ENCODE assay signal across 22 cellular contexts in genomic region chr19:33861950-33862349, GRCh38.
DNase-seq lines count a peak whose midpoint lies in the region; ATAC-seq and TF ChIP-seq lines count a peak whose summit lies in the region.
"Had no signal": no experiment of that assay in that cellular context is flagged by ENCODE, and none has a peak within 500 bp of the region (broad histone marks: within the 10 kb centered on the region; RNA-seq: fewer than 3 reads in every experiment).

No MANE protein-coding gene starts in this region.

- H3K27ac Mint-ChIP-seq in osteocyte (ENCODE audit: unreplicated experiment) (no peak overlapping the region), type B pancreatic cell (no peak overlapping the region), neural progenitor cell (no peak overlapping the region)
- H3K27ac Mint-ChIP-seq: B cell; CD14-positive monocyte; CD4-positive, alpha-beta T cell; CD8-positive, alpha-beta memory T cell; GM23338; HFFc6 had no signal

- POLR2A ChIA-PET in HEK293 (lab: Yijun Ruan, JAX), result no interaction called here

- no peak for DNase-seq in cardiac muscle cell (ENCODE audit: low read depth in 1 of 2, low spot score in 1 of 2)
- no peak for DNase-seq in Right ventricle myocardium superior
- DNase-seq in osteocyte (ENCODE audit: extremely low spot score, unreplicated experiment), result peak; percentile 25
- peak; percentile 25 for DNase-seq in type B pancreatic cell (ENCODE audit: extremely low spot score, unreplicated experiment)
- DNase-seq in SIG-M5 treated with dmso at 0.1 percent for 504 hours (lab: John Stamatoyannopoulos, UW; ENCODE audit: unreplicated experiment), result no peak
- no peak for DNase-seq in neural progenitor cell (ENCODE audit: low spot score)
- DNase-seq: CD4-positive, alpha-beta T cell; CD8-positive, alpha-beta memory T cell; DMS 273 treated with DMSO at 0.1 percent for 48 hours; DMS79; EL; GDM1; H9; HFFc6 had no signal

- H3K9me3 ChIP-seq in cardiac muscle cell (ENCODE audit: low read depth) (no peaks in the 10 kb centered on the region), HEK293 (ENCODE audit: control insufficient read depth, insufficient read depth, low read depth, low read length) (no peaks in the 10 kb centered on the region), neural progenitor cell (ENCODE audit: low read depth) (no peaks in the 10 kb centered on the region)
- H3K9me3 ChIP-seq: BLaER1 treated with 17β-estradiol and CSF1 and Interleukin-3, amounts not matched to agents 10 nM and 100 nM had no signal

- H3K4me2 ChIP-seq in neural progenitor cell, result no peak overlapping the region
- H3K4me2 ChIP-seq: BLaER1 treated with 17β-estradiol and CSF1 and Interleukin-3, amounts not matched to agents 10 nM and 100 nM; GM23338 had no signal

- H3K9ac ChIP-seq in neural progenitor cell, result no peak overlapping the region
- H3K9ac ChIP-seq: BLaER1 treated with 17β-estradiol and CSF1 and Interleukin-3, amounts not matched to agents 10 nM and 100 nM had no signal

- H3K36me3 ChIP-seq in cardiac muscle cell (no peaks in the 10 kb centered on the region), HEK293 (ENCODE audit: control insufficient read depth in 2 of 2, insufficient read depth in 1 of 2, low read length in 2 of 2) (no peaks in the 10 kb centered on the region; a peak in 1 of 3 replicates), neural progenitor cell (no peaks in the 10 kb centered on the region)
- H3K36me3 ChIP-seq: BLaER1 treated with 17β-estradiol and CSF1 and Interleukin-3, amounts not matched to agents 10 nM and 100 nM had no signal

- H3K36me3 Mint-ChIP-seq in osteocyte (ENCODE audit: unreplicated experiment) (no peaks in the 10 kb centered on the region), type B pancreatic cell (no peaks in the 10 kb centered on the region), neural progenitor cell (no peaks in the 10 kb centered on the region)
- H3K36me3 Mint-ChIP-seq: CD14-positive monocyte; CD8-positive, alpha-beta memory T cell had no signal

- H3K4me3 ChIP-seq in cardiac muscle cell (no peak overlapping the region), HEK293 (ENCODE audit: low read depth, low read length) (no peak overlapping the region), neural progenitor cell (no peak overlapping the region)
- H3K4me3 ChIP-seq: BLaER1 treated with 17β-estradiol and CSF1 and Interleukin-3, amounts not matched to agents 10 nM and 100 nM; GM23338 had no signal

- intact Hi-C loops in Right ventricle myocardium superior (cut with DNase I), result no loop called here

- H3F3A ChIP-seq in neural progenitor cell (ENCODE audit: low read depth), result no peaks in the 10 kb centered on the region

- H3K4me3 Mint-ChIP-seq in osteocyte (ENCODE audit: unreplicated experiment) (no peak overlapping the region), type B pancreatic cell (no peak overlapping the region), neural progenitor cell (no peak overlapping the region)
- H3K4me3 Mint-ChIP-seq: B cell; CD14-positive monocyte; CD4-positive, alpha-beta T cell; CD8-positive, alpha-beta memory T cell; GM23338; H9; HFFc6 had no signal

- H3K27me3 Mint-ChIP-seq in osteocyte (ENCODE audit: unreplicated experiment), result peaks cover 2% of the 10 kb centered on the region
- peaks cover 3% of the 10 kb centered on the region for H3K27me3 Mint-ChIP-seq in type B pancreatic cell
- H3K27me3 Mint-ChIP-seq in neural progenitor cell (ENCODE audit: insufficient read depth, low read depth), result peaks cover 6% of the 10 kb centered on the region

- no peaks in the 10 kb centered on the region for H3K9me3 Mint-ChIP-seq in osteocyte (ENCODE audit: unreplicated experiment)
- H3K9me3 Mint-ChIP-seq in type B pancreatic cell, result no peaks in the 10 kb centered on the region
- H3K9me3 Mint-ChIP-seq in neural progenitor cell, result no peaks in the 10 kb centered on the region
- H3K9me3 Mint-ChIP-seq: CD4-positive, alpha-beta T cell; GM23338; H9; HFFc6 had no signal

- no peak overlapping the region for H2AFZ ChIP-seq in neural progenitor cell (replicated peaks)
- H2AFZ ChIP-seq: GM23338 had no signal

- CTCF ChIA-PET in HEK293 (lab: Yijun Ruan, JAX), result interaction anchor here (1.1 kb wide), 1 partner anchor 180 kb away, joined by 8 read pairs; no protein-coding TSS in a partner anchor

- no peaks in the 10 kb centered on the region for H3K79me2 ChIP-seq in neural progenitor cell (ENCODE audit: low read depth)

- H3K27ac ChIP-seq in cardiac muscle cell (peak overlapping the region; percentile 74), HEK293 (ENCODE audit: extremely low read depth, low read depth, low read length) (no peak overlapping the region), neural progenitor cell (no peak overlapping the region)
- H3K27ac ChIP-seq: 22Rv1; BLaER1 treated with 17β-estradiol and CSF1 and Interleukin-3, amounts not matched to agents 10 nM and 100 nM had no signal

- peaks cover 8% of the 10 kb centered on the region for H3K4me1 ChIP-seq in cardiac muscle cell (ENCODE audit: low read depth)
- H3K4me1 ChIP-seq in HEK293 (ENCODE audit: control insufficient read depth, insufficient read depth, low read length), result no peaks in the 10 kb centered on the region
- no peaks in the 10 kb centered on the region for H3K4me1 ChIP-seq in neural progenitor cell
- H3K4me1 ChIP-seq: BLaER1 treated with 17β-estradiol and CSF1 and Interleukin-3, amounts not matched to agents 10 nM and 100 nM had no signal

- ATAC-seq in Right ventricle myocardium superior (ENCODE audit: poor library complexity) (no peak), GM21423 (IDR thresholded peaks at IDR 0.05; ENCODE audit: unreplicated experiment) (no peak)
- ATAC-seq: GM23338, HCT116 had no signal

- no peak for TF ChIP-seq CTCF in cardiac muscle cell (IDR thresholded peaks at IDR 0.05; ENCODE audit: low read depth, low read length)
- TF ChIP-seq CTCF in HEK293 (tag by site-specific recombination; IDR thresholded peaks at IDR 0.05), result no peak
- no peak for TF ChIP-seq CTCF in osteocyte (IDR thresholded peaks at IDR 0.05)
- TF ChIP-seq CTCF in type B pancreatic cell (conservative IDR thresholded peaks at IDR 0.05), result no peak
- TF ChIP-seq CTCF in neural progenitor cell (IDR thresholded peaks at IDR 0.05), result no peak

- peaks cover 5% of the 10 kb centered on the region for H3K4me1 Mint-ChIP-seq in osteocyte (ENCODE audit: unreplicated experiment)
- peaks cover 4% of the 10 kb centered on the region for H3K4me1 Mint-ChIP-seq in type B pancreatic cell (ENCODE audit: unreplicated experiment)
- no peaks in the 10 kb centered on the region for H3K4me1 Mint-ChIP-seq in neural progenitor cell
- H3K4me1 Mint-ChIP-seq: B cell; CD14-positive monocyte; CD8-positive, alpha-beta memory T cell; GM23338; H9 had no signal

- no peaks in the 10 kb centered on the region for H3K27me3 ChIP-seq in cardiac muscle cell
- H3K27me3 ChIP-seq in neural progenitor cell, result no peaks in the 10 kb centered on the region
- H3K27me3 ChIP-seq: BLaER1 treated with 17β-estradiol and CSF1 and Interleukin-3, amounts not matched to agents 10 nM and 100 nM had no signal

- H4K20me1 ChIP-seq in neural progenitor cell (ENCODE audit: low read depth), result no peaks in the 10 kb centered on the region
- H4K20me1 ChIP-seq: BLaER1 treated with 17β-estradiol and CSF1 and Interleukin-3, amounts not matched to agents 10 nM and 100 nM had no signal

TF ChIP-seq in HEK293, 187 proteins besides CTCF, POLR2A, EP300 and RAD21:
- TF ChIP-seq ZEB2 (tag by site-specific recombination; IDR thresholded peaks at IDR 0.05) (no peak), ZIC2 (tag by site-specific recombination; IDR thresholded peaks at IDR 0.05) (0 out of 2 replicates have a peak, but pooled peaks have one; percentile 13), ZNF76 (tag by site-specific recombination; IDR thresholded peaks at IDR 0.05; ENCODE audit: borderline replicate concordance, low read depth) (no peak)
TF ChIP-seq in HEK293: peak in this region for 1.

Comparison
In these comparisons a context has a peak if more than half of its experiments do, and no peak if none do; other contexts are left out.
1. DNase-seq: peak in osteocyte (single experiment) and type B pancreatic cell (single experiment); none in cardiac muscle cell (0 of 2), Right ventricle myocardium superior (single experiment), SIG-M5 treated with dmso at 0.1 percent for 504 hours (single experiment) and neural progenitor cell (single experiment).